16 cellular contexts compared by ENCODE assay signal in genomic region chr2:215397632-215398341, GRCh38. TPM values are rescaled to one million over a fixed set of nuclear protein-coding genes. Genes with fewer than 3 reads are reported as not detected.
DNase-seq lines count a peak whose midpoint lies in the region; ATAC-seq, FAIRE-seq and TF ChIP-seq lines count a peak whose summit lies in the region.
"Had no signal": no experiment of that assay in that cellular context is flagged by ENCODE, and none has a peak within 500 bp of the region (broad histone marks: within the 10 kb centered on the region; RNA-seq: fewer than 3 reads in every experiment).

No MANE protein-coding gene starts in this region.

- peaks cover 23% of the 10 kb centered on the region for H4K20me1 ChIP-seq in HepG2 (ENCODE audit: insufficient read depth, low read length)

- no peaks in the 10 kb centered on the region for H3K79me2 ChIP-seq in HepG2 (ENCODE audit: insufficient read depth, low read length)

- H3K27me3 ChIP-seq in right atrium auricular region = no peaks in the 10 kb centered on the region
- no peaks in the 10 kb centered on the region for H3K27me3 ChIP-seq in HepG2 (ENCODE audit: control insufficient read depth in 1 of 2, insufficient read depth in 2 of 2, low read length in 2 of 2)
- no peaks in the 10 kb centered on the region for H3K27me3 ChIP-seq in transverse colon

- no peak overlapping the region for H3K27ac ChIP-seq in right atrium auricular region
- H3K27ac ChIP-seq in HepG2 (ENCODE audit: extremely low read length, insufficient read depth, low read length) = peak overlapping the region; percentile 4
- H3K27ac ChIP-seq in transverse colon = peak overlapping the region in 3 of 4 donors; percentile 46 to 70 (median 50)
- H3K27ac ChIP-seq: HL-60 had no signal

- no peak overlapping the region for H3K4me2 ChIP-seq in HepG2 (ENCODE audit: low read depth, low read length)

- POLR2A ChIA-PET in HepG2 (lab: Yijun Ruan, JAX) = interaction anchor here (0.7 to 2.8 kb wide), 3 partner anchors 8 to 37 kb away, joined by 3 to 12 read pairs (median 3); no protein-coding TSS in a partner anchor

- TSS peak; percentile 2 for BruUV-seq in HepG2 (replicated peaks; lab: Mats Ljungman, UMichigan)

- H3K9ac ChIP-seq in HepG2 (ENCODE audit: insufficient read depth, low read depth, low read length) = no peak overlapping the region

- no peak for TF ChIP-seq CTCF in right atrium auricular region (IDR thresholded peaks at IDR 0.05)
- peak; percentile 46 for TF ChIP-seq CTCF in choroid plexus epithelial cell (conservative IDR thresholded peaks at IDR 0.05; ENCODE audit: low read depth, low read length)
- TF ChIP-seq CTCF in HepG2 (CRISPR knock-in tag; IDR thresholded peaks at IDR 0.05) = peak; percentile 21
- no peak for TF ChIP-seq CTCF in transverse colon (IDR thresholded peaks at IDR 0.05)

- no peak overlapping the region for H2AFZ ChIP-seq in HepG2 (ENCODE audit: low read length)

- H3K36me3 ChIP-seq in right atrium auricular region (peaks cover 43% of the 10 kb centered on the region), HepG2 (replicated peaks in 1 of 2; ENCODE audit: control insufficient read depth in 1 of 2, insufficient read depth in 2 of 2, low read length in 2 of 2) (peaks cover 41 to 90% of the 10 kb centered on the region in 2 experiments), transverse colon (no peaks in the 10 kb centered on the region)

- ATAC-seq in Right ventricle myocardium inferior (peak; percentile 39), HepG2 (peak; percentile 45), HG02885 (IDR thresholded peaks at IDR 0.05; ENCODE audit: poor library complexity, unreplicated experiment) (no peak)

- TF ChIP-seq EP300 in HepG2 (IDR thresholded peaks at IDR 0.05; ENCODE audit: low read depth in 2 of 2, low read length in 2 of 2) (no peak), HepG2 (CRISPR knock-in tag; IDR thresholded peaks at IDR 0.05; ENCODE audit: borderline replicate concordance) (no peak), transverse colon (IDR thresholded peaks at IDR 0.05; ENCODE audit: low read depth) (no peak)

- H3K9me3 ChIP-seq in right atrium auricular region = no peaks in the 10 kb centered on the region
- no peaks in the 10 kb centered on the region for H3K9me3 ChIP-seq in HepG2 (ENCODE audit: low read length)
- no peaks in the 10 kb centered on the region for H3K9me3 ChIP-seq in transverse colon

- peak; percentile 44 for FAIRE-seq in HepG2 (lab: Jason Lieb, UNC)
- FAIRE-seq: bronchial epithelial cell, D721Med had no signal

- in situ Hi-C loops in HepG2 (cut with HindIII; ENCODE audit: extremely low pct_ligation_motif_present, low pct_unique_long_range_greater_than_20kb) = no loop called here
- in situ Hi-C loops in transverse colon (cut with MboI; ENCODE audit: low pct_ligation_motif_present in 1 of 4, low pct_unique_long_range_greater_than_20kb in 1 of 4, low sequenced_read_pairs in 3 of 4) = no loop called here

- CTCF ChIA-PET in HepG2 (lab: Yijun Ruan, JAX; ENCODE audit: low intra/inter-chr PET ratio, low total read pairs) = no interaction called here

- no peak for TF ChIP-seq RAD21 in HepG2 (CRISPR knock-in tag; IDR thresholded peaks at IDR 0.05)

- H3K4me3 ChIP-seq in right atrium auricular region = no peak overlapping the region
- H3K4me3 ChIP-seq in choroid plexus epithelial cell (ENCODE audit: low read depth, low read length) = no peak overlapping the region
- no peak overlapping the region for H3K4me3 ChIP-seq in HepG2 (replicated peaks in 1 of 3; ENCODE audit: insufficient read depth in 1 of 3, low read depth in 2 of 3, low read length in 3 of 3)
- no peak overlapping the region for H3K4me3 ChIP-seq in transverse colon

- 78% methylated on average over 9 of the region's 9 CpGs for WGBS in HepG2 (ENCODE audit: low lambda C conversion rate)
- 49 to 57% methylated on average over 5 to 9 of the region's 9 CpGs for WGBS in transverse colon (ENCODE audit: low coverage in 1 of 2), 2 donors

- no peaks in the 10 kb centered on the region for H3K4me1 ChIP-seq in right atrium auricular region
- peaks cover 34% of the 10 kb centered on the region for H3K4me1 ChIP-seq in HepG2 (ENCODE audit: insufficient read depth, low read length)
- H3K4me1 ChIP-seq in transverse colon = peaks cover 0 to 11% (median 2%) of the 10 kb centered on the region in 4 donors

- no peak for DNase-seq in Right ventricle myocardium inferior (ENCODE audit: missing footprints)
- no peak for DNase-seq in right atrium auricular region (ENCODE audit: low spot score)
- peak; percentile 72 for DNase-seq in choroid plexus epithelial cell (ENCODE audit: low read depth)
- peak; percentile 57 for DNase-seq in HepG2 (ENCODE audit: low spot score)
- no peak for DNase-seq in transverse colon
- DNase-seq in SW480 (ENCODE audit: low spot score) = no peak
- DNase-seq in cortex of kidney (lab: John Stamatoyannopoulos, UW) = no peak
- DNase-seq: activated gamma-delta T cell treated with Interleukin-2 at 50 U/mL for 16 hours, mesendoderm, NCI-H1930, occipital lobe, SHP77 treated with DMSO at 0.1 percent for 48 hours had no signal

- intact Hi-C loops in Right ventricle myocardium inferior (cut with DNase I) = no loop called here
- intact Hi-C loops in HepG2 (cut with micrococcal nuclease; ENCODE audit: unreplicated experiment) = no loop called here
- intact Hi-C loops in transverse colon (cut with DNase I; ENCODE audit: low total_unique reads) = no loop called here

- peak; percentile 23 to 25; a peak in 3 of 4 replicates for TF ChIP-seq POLR2A in HepG2 (IDR thresholded peaks at IDR 0.05; ENCODE audit: insufficient read depth in 1 of 2, low read depth in 2 of 2, low read length in 2 of 2)
- no peak for TF ChIP-seq POLR2A in transverse colon (IDR thresholded peaks at IDR 0.05)

TF ChIP-seq in HepG2, 621 proteins besides CTCF, POLR2A, EP300 and RAD21 (continues in another document):
- TF ChIP-seq PAF1 (CRISPR knock-in tag; IDR thresholded peaks at IDR 0.05) (0 out of 2 replicates have a peak, but pooled peaks have one; percentile 31), AFF4 (CRISPR knock-in tag; IDR thresholded peaks at IDR 0.05) (peak; percentile 18; the same call in 1 of the 2 replicates)

RNA-seq across cellular contexts. Expression of gene FN1, which starts 38.1 kb away (rescaled TPM):
- 92.2 TPM for total RNA-seq in Right ventricle myocardium inferior
- total RNA-seq in right atrium auricular region = 1,000 to 10,000 TPM in 1 of 2 donors, 100 to 1,000 TPM in 1; 369 to 1,092 TPM
- 1,029 and 1,847 TPM in 2 replicates for total RNA-seq in HepG2 (2016; rRNA removed; fragmentation: Illumina TruSeq; extraction: Trizol)
- total RNA-seq in HepG2 (2016; cell fraction: cytosol; rRNA removed; fragmentation: Illumina TruSeq; extraction: Trizol; ENCODE audit: low read depth) = 126 and 147 TPM in 2 replicates
- total RNA-seq in HepG2 (2016; cell fraction: insoluble cytoplasmic fraction; rRNA removed; fragmentation: Illumina TruSeq; extraction: Trizol) = 854 and 1,853 TPM in 2 replicates
- total RNA-seq in HepG2 (2016; cell fraction: membrane; rRNA removed; fragmentation: Illumina TruSeq; extraction: Trizol) = 296 and 350 TPM in 2 replicates
- total RNA-seq in HepG2 (2016; cell fraction: nucleus; rRNA removed; fragmentation: Illumina TruSeq; extraction: Trizol) = 2,550 and 3,138 TPM in 2 replicates
- polyA plus RNA-seq in HepG2 (2011; rRNA removed) = 6,471 and 8,294 TPM in 2 replicates
- polyA plus RNA-seq in HepG2 (2011; cell fraction: cytosol; rRNA removed) = 5,228 and 6,020 TPM in 2 replicates
- polyA plus RNA-seq in HepG2 (2011; cell fraction: nucleus; rRNA removed) = 7,071 and 7,329 TPM in 2 replicates
- polyA plus RNA-seq in HepG2 (2012) = 6,919 and 7,291 TPM in 2 replicates
- 105 and 116 TPM in 2 replicates for polyA plus RNA-seq in HepG2 (2016; cell fraction: cytosol; fragmentation: Illumina TruSeq; extraction: Trizol; ENCODE audit: low read depth)
- polyA plus RNA-seq in HepG2 (2016; cell fraction: insoluble cytoplasmic fraction; fragmentation: Illumina TruSeq; extraction: Trizol; ENCODE audit: low read depth) = 930 and 1,012 TPM in 2 replicates
- polyA plus RNA-seq in HepG2 (2016; cell fraction: membrane; fragmentation: Illumina TruSeq; extraction: Trizol; ENCODE audit: low read depth) = 206 and 247 TPM in 2 replicates
- 3,833 and 4,011 TPM in 2 replicates for polyA plus RNA-seq in HepG2 (2016; cell fraction: nucleus; fragmentation: Illumina TruSeq; extraction: Trizol; ENCODE audit: insufficient read depth, low read depth)
- 4.7 and 8,343 TPM in 2 replicates for polyA minus RNA-seq in HepG2 (2011; rRNA and poly(A)+ RNA removed; ENCODE audit: low replicate concordance)
- 6,416 and 9,415 TPM in 2 replicates for polyA minus RNA-seq in HepG2 (2011; cell fraction: cytosol; rRNA and poly(A)+ RNA removed)
- polyA minus RNA-seq in HepG2 (2011; cell fraction: nucleus; rRNA and poly(A)+ RNA removed) = 5,814 and 6,553 TPM in 2 replicates
- 100 to 1,000 TPM; 169 to 686 (median 215) TPM for total RNA-seq in transverse colon

Comparison
In these comparisons a context has a peak if more than half of its experiments do, and no peak if none do; other contexts are left out.
1. DNase-seq: peak in choroid plexus epithelial cell (single experiment) and HepG2 (single experiment); none in Right ventricle myocardium inferior (single experiment), right atrium auricular region (single experiment), transverse colon (single experiment), SW480 (single experiment) and cortex of kidney (single experiment).
2. H3K27ac ChIP-seq: peak in HepG2 (single experiment) and transverse colon (3 of 4); none in right atrium auricular region (0 of 2).
3. CTCF ChIP-seq: peak in choroid plexus epithelial cell (single experiment) and HepG2 (single experiment); none in right atrium auricular region (0 of 2) and transverse colon (0 of 5).